In the genomic region with DNA sequence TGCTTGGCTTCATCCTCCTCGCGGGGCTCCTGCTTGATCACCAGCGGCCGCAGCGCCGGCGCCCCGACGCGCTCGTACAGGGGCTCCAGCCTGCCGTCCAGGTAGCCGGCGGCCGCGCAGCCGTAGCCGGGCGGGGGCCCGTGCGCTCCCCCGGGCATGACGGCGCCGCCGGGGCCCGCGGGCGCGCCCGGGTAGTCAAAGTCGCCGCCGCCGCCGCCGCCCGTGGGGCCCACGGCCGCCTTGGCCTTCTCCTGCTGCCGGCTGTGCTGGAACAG, we compare ENCODE assay signal across 10 cellular contexts. TPM values are rescaled to one million over a fixed set of nuclear protein-coding genes. Genes with fewer than 3 reads are reported as not detected.
DNase-seq lines count a peak whose midpoint lies in the region; ATAC-seq and TF ChIP-seq lines count a peak whose summit lies in the region.
"Had no signal": no experiment of that assay in that cellular context is flagged by ENCODE, and none has a peak within 500 bp of the region (broad histone marks: within the 10 kb centered on the region; RNA-seq: fewer than 3 reads in every experiment).

No MANE protein-coding gene starts in this region.

- peaks cover 61% of the 10 kb centered on the region for H3K27me3 Mint-ChIP-seq in activated naive CD8-positive, alpha-beta T cell treated with anti-CD3 and anti-CD28 coated beads for 36 hours

- H3K4me3 ChIP-seq in GM12864 (ENCODE audit: low read depth, low read length) (peak overlapping the region; percentile 42), SK-N-MC (peak overlapping the region; percentile 94), iPS-20b (ENCODE audit: low read length) (peak overlapping the region; percentile 42; the same call in 1 of the 2 replicates), skin epidermis (peak overlapping the region; percentile 60 to 91 (median 68))

- peak overlapping the region; percentile 73 for H3K9ac ChIP-seq in SK-N-MC (ENCODE audit: insufficient read length)
- no peak overlapping the region for H3K9ac ChIP-seq in iPS-20b (ENCODE audit: low read depth, low read length)

- H3K4me1 ChIP-seq in iPS-20b (ENCODE audit: insufficient read depth, low read length): peaks cover 4% of the 10 kb centered on the region; the same call in 1 of the 2 replicates

- H3K4me1 Mint-ChIP-seq in activated naive CD8-positive, alpha-beta T cell treated with anti-CD3 and anti-CD28 coated beads for 36 hours: no peaks in the 10 kb centered on the region

- H3K27ac Mint-ChIP-seq in activated naive CD8-positive, alpha-beta T cell treated with anti-CD3 and anti-CD28 coated beads for 36 hours: no peak overlapping the region
- H3K27ac Mint-ChIP-seq: activated B cell treated with CpG ODN at 0.5 μM for 24 hours; naive thymus-derived CD4-positive, alpha-beta T cell had no signal

- H3K9me3 ChIP-seq in SK-N-MC (ENCODE audit: low read depth, low read length) (no peaks in the 10 kb centered on the region), iPS-20b (ENCODE audit: insufficient read depth, low read depth, low read length) (no peaks in the 10 kb centered on the region)

- no peak overlapping the region for H3K4me3 Mint-ChIP-seq in activated naive CD8-positive, alpha-beta T cell treated with anti-CD3 and anti-CD28 coated beads for 36 hours

- no peaks in the 10 kb centered on the region for H3K9me3 Mint-ChIP-seq in activated naive CD8-positive, alpha-beta T cell treated with anti-CD3 and anti-CD28 coated beads for 36 hours
- H3K9me3 Mint-ChIP-seq: activated B cell treated with CpG ODN at 0.5 μM for 24 hours; naive thymus-derived CD4-positive, alpha-beta T cell had no signal

- no peak overlapping the region for H3K27ac ChIP-seq in SK-N-MC
- H3K27ac ChIP-seq in iPS-20b (ENCODE audit: low read length): no peak overlapping the region
- peak overlapping the region in 20 of 21 experiments; percentile 68 to 92 (median 86) for H3K27ac ChIP-seq in skin epidermis

- H3K36me3 ChIP-seq in SK-N-MC (ENCODE audit: insufficient read depth, low read length) (no peaks in the 10 kb centered on the region), iPS-20b (ENCODE audit: insufficient read depth, low read depth, low read length) (no peaks in the 10 kb centered on the region)

- no peak for DNase-seq in GM12864 (ENCODE audit: low read depth)
- DNase-seq in SK-N-MC (ENCODE audit: low read depth, low spot score): no peak
- DNase-seq in HuH-7 (ENCODE audit: low spot score): no peak
- DNase-seq in activated naive CD8-positive, alpha-beta T cell treated with anti-CD3 and anti-CD28 coated beads for 36 hours: no peak

- peaks cover 80% of the 10 kb centered on the region for H3K27me3 ChIP-seq in iPS-20b (ENCODE audit: insufficient read depth, low read length)

- no peak for ATAC-seq in HG02763 (IDR thresholded peaks at IDR 0.05; ENCODE audit: unreplicated experiment)
- no peak for ATAC-seq in HG03457 (IDR thresholded peaks at IDR 0.05; ENCODE audit: unreplicated experiment)

- no peak for TF ChIP-seq CTCF in GM12864 (IDR thresholded peaks at IDR 0.05; ENCODE audit: low read depth, low read length, missing control alignments)

- H3K36me3 Mint-ChIP-seq in activated naive CD8-positive, alpha-beta T cell treated with anti-CD3 and anti-CD28 coated beads for 36 hours: no peaks in the 10 kb centered on the region
- H3K36me3 Mint-ChIP-seq: naive thymus-derived CD4-positive, alpha-beta T cell had no signal

RNA-seq across cellular contexts. Expression of gene CEBPA, which starts 0.5 kb away (rescaled TPM):
- under 1 TPM; 0.26 to 0.35 TPM for total RNA-seq in activated naive CD8-positive, alpha-beta T cell treated with anti-CD3 and anti-CD28 coated beads for 36 hours

Comparison
In these comparisons a context has a peak if more than half of its experiments do, and no peak if none do; other contexts are left out.
1. H3K4me3 ChIP-seq: peak in every context shown above with its lines; median percentile 94 in SK-N-MC; 68 in skin epidermis; 42 in GM12864; 42 in iPS-20b.
2. H3K27ac ChIP-seq: peak in skin epidermis (20 of 21); none in SK-N-MC (single experiment) and iPS-20b (single experiment).